ENCODE assay signal across 8 cellular contexts in genomic region chr2:27705851-27706622, GRCh38. TPM values are rescaled to one million over a fixed set of nuclear protein-coding genes. Genes with fewer than 3 reads are reported as not detected.
A peak's percentile ranks its signal among the peaks of the same experiment; 100 is the strongest.
DNase-seq lines count a peak whose midpoint lies in the region; ATAC-seq, FAIRE-seq and TF ChIP-seq lines count a peak whose summit lies in the region.

No MANE protein-coding gene starts in this region.

- no peaks in the 10 kb centered on the region; the same call in 1 of the 2 replicates for H3K4me1 Mint-ChIP-seq in WTC11

- H3K9me1 ChIP-seq in endothelial cell of umbilical vein (replicated peaks; ENCODE audit: control insufficient read depth, extremely low read depth, insufficient read depth, low read length) = no peaks in the 10 kb centered on the region

- CTCF ChIA-PET in endothelial cell of umbilical vein (lab: Charles Lee) = interaction anchor here (0.6 to 4.0 kb wide), 13 partner anchors 17 to 888 kb away, joined by 3 to 40 read pairs (median 3); no protein-coding TSS in a partner anchor
- CTCF ChIA-PET in WTC11 (lab: Charles Lee) = interaction anchor here (1.3 to 4.0 kb wide), 4 partner anchors 17 to 47 kb away, joined by 7 to 26 read pairs (median 18); no protein-coding TSS in a partner anchor

- ATAC-seq in GM21529 (IDR thresholded peaks at IDR 0.05; ENCODE audit: unreplicated experiment) (no peak), GM19324 (IDR thresholded peaks at IDR 0.05; ENCODE audit: low FRiP score, unreplicated experiment) (no peak), WTC11 (no peak)

- no peaks in the 10 kb centered on the region for H3K79me2 ChIP-seq in endothelial cell of umbilical vein (ENCODE audit: control insufficient read depth, insufficient read depth, low read length)

- H3K27me3 Mint-ChIP-seq in WTC11 (ENCODE audit: low read depth) = no peaks in the 10 kb centered on the region

- H3K4me2 ChIP-seq in endothelial cell of umbilical vein (ENCODE audit: insufficient read depth, low read length) = peak overlapping the region; percentile 12
- no peak overlapping the region for H3K4me2 ChIP-seq in neuronal stem cell (ENCODE audit: insufficient read depth, low read length, poor library complexity, severe bottlenecking)

- dilution Hi-C loops in endothelial cell of umbilical vein (cut with MboI; ENCODE audit: extremely low pct_ligation_motif_present, low sequenced_read_pairs) = no loop called here

- H2AFZ ChIP-seq in endothelial cell of umbilical vein (ENCODE audit: low read depth, low read length) = peak overlapping the region; percentile 49
- peak overlapping the region; percentile 59 for H2AFZ ChIP-seq in neuronal stem cell (ENCODE audit: low read length)

- no peak overlapping the region for H3K23ac ChIP-seq in neuronal stem cell (ENCODE audit: low read depth, low read length, poor library complexity)

- H2BK15ac ChIP-seq in neuronal stem cell (ENCODE audit: low read length) = no peak overlapping the region

- H3K9me3 Mint-ChIP-seq in WTC11 = no peaks in the 10 kb centered on the region

- H3K79me1 ChIP-seq in neuronal stem cell (ENCODE audit: low read depth, low read length) = no peaks in the 10 kb centered on the region

- no peak overlapping the region for H2BK5ac ChIP-seq in neuronal stem cell (ENCODE audit: low read length)

- TSS peak; percentile 99 for BruUV-seq in endothelial cell of umbilical vein (replicated peaks; lab: Mats Ljungman, UMichigan)

- H3K36me3 Mint-ChIP-seq in WTC11 = no peaks in the 10 kb centered on the region

- no peak overlapping the region for H3K18ac ChIP-seq in neuronal stem cell (ENCODE audit: low read length)

- H3K4me1 ChIP-seq in endothelial cell of umbilical vein (ENCODE audit: control insufficient read depth, extremely low read depth, insufficient read depth, low read length) = peaks cover 17% of the 10 kb centered on the region
- peaks cover 2 to 6% of the 10 kb centered on the region in 2 donors for H3K4me1 ChIP-seq in neuronal stem cell (ENCODE audit: control insufficient read depth in 2 of 2, insufficient read depth in 1 of 2, low read depth in 1 of 2, low read length in 2 of 2)

- no peak overlapping the region for H3K4ac ChIP-seq in neuronal stem cell (ENCODE audit: low read length)

- H3K36me3 ChIP-seq in endothelial cell of umbilical vein (ENCODE audit: control insufficient read depth in 2 of 2, extremely low read depth in 1 of 2, insufficient read depth in 2 of 2, low read length in 2 of 2) (no peaks in the 10 kb centered on the region), neuronal stem cell (replicated peaks in 1 of 2; ENCODE audit: control insufficient read depth in 2 of 2, insufficient read depth in 2 of 2, low read length in 2 of 2) (no peaks in the 10 kb centered on the region)

- H3K4me3 ChIP-seq in endothelial cell of umbilical vein (replicated peaks in 1 of 3; ENCODE audit: insufficient read depth in 1 of 3, low read depth in 1 of 3, low read length in 3 of 3) = no peak overlapping the region
- no peak overlapping the region for H3K4me3 ChIP-seq in neuronal stem cell (ENCODE audit: low read length in 2 of 2)

- no CpG with 5 or more reads among the region's 4 CpGs for WGBS in neuronal stem cell (ENCODE audit: extremely low coverage in 2 of 2, insufficient read length in 2 of 2, insufficient replicate concordance in 1 of 2), 2 donors

- H3K27ac ChIP-seq in endothelial cell of umbilical vein (ENCODE audit: insufficient read depth, low read depth, low read length) (peak overlapping the region; percentile 95), neuronal stem cell (replicated peaks; ENCODE audit: low read length) (no peak overlapping the region)

- no peaks in the 10 kb centered on the region for H3K27me3 ChIP-seq in endothelial cell of umbilical vein (ENCODE audit: control insufficient read depth in 2 of 2, insufficient read depth in 2 of 2, low read length in 2 of 2)
- peaks cover 0 to 18% (median 0%) of the 10 kb centered on the region in 3 experiments for H3K27me3 ChIP-seq in neuronal stem cell (ENCODE audit: control insufficient read depth in 3 of 3, insufficient read depth in 3 of 3, low read depth in 1 of 3, low read length in 3 of 3)

- DNase-seq in EH (ENCODE audit: low read depth) (peak; percentile 98), NCI-H446 (lab: John Stamatoyannopoulos, UW) (peak; percentile 32 to 82), endothelial cell of umbilical vein (ENCODE audit: low read depth, low spot score) (peak; percentile 89), neuronal stem cell (ENCODE audit: low spot score) (no peak), GM19240 (ENCODE audit: insufficient read length, low spot score) (no peak), WTC11 (ENCODE audit: low spot score) (no peak)

- no peak for TF ChIP-seq CTCF in endothelial cell of umbilical vein (IDR thresholded peaks at IDR 0.05; ENCODE audit: extremely low read depth in 1 of 2, insufficient read depth in 1 of 2, low read depth in 1 of 2, low read length in 2 of 2)
- no peak for TF ChIP-seq CTCF in WTC11 (IDR thresholded peaks at IDR 0.05)

- POLR2A ChIA-PET in endothelial cell of umbilical vein (lab: Charles Lee) (interaction anchor here (0.9 to 1.1 kb wide), 2 partner anchors 93 to 687 kb away, joined by 3 to 4 read pairs; partner anchors contain the start of gene FOSL2), WTC11 (lab: Charles Lee) (interaction anchor here (0.9 to 1.0 kb wide), 2 partner anchors 11 to 47 kb away, joined by 5 to 6 read pairs; no protein-coding TSS in a partner anchor)

- no peak overlapping the region for H3K14ac ChIP-seq in neuronal stem cell (ENCODE audit: low read length)

- H4K91ac ChIP-seq in neuronal stem cell (ENCODE audit: low read depth, low read length, poor library complexity) = no peak overlapping the region

- no peak overlapping the region for H4K8ac ChIP-seq in neuronal stem cell (ENCODE audit: low read depth, low read length)

- H2BK120ac ChIP-seq in neuronal stem cell (ENCODE audit: low read depth, low read length) = no peak overlapping the region

- no peak overlapping the region for H3K4me3 Mint-ChIP-seq in WTC11

- H3K9ac ChIP-seq in endothelial cell of umbilical vein (replicated peaks; ENCODE audit: extremely low read depth, insufficient read depth, low read length) (peak overlapping the region; percentile 64), neuronal stem cell (ENCODE audit: low read depth, low read length, poor library complexity) (no peak overlapping the region)

- H2BK12ac ChIP-seq in neuronal stem cell (ENCODE audit: low read length) = no peak overlapping the region

- no peak overlapping the region for H2AK5ac ChIP-seq in neuronal stem cell (ENCODE audit: low read depth, low read length)

- intact Hi-C loops in endothelial cell of umbilical vein (cut with micrococcal nuclease) = loop anchor here (1.0 to 5.0 kb wide), 5 partner anchors 17 to 690 kb away; no protein-coding TSS in a partner anchor

- FAIRE-seq in endothelial cell of umbilical vein (lab: Jason Lieb, UNC) = peak; percentile 90

- TF ChIP-seq POLR2A in endothelial cell of umbilical vein (IDR thresholded peaks at IDR 0.05; ENCODE audit: low read depth, low read length) = no peak

- no peaks in the 10 kb centered on the region for H3K9me3 ChIP-seq in endothelial cell of umbilical vein (replicated peaks; ENCODE audit: control insufficient read depth, insufficient read depth, low read length)
- no peaks in the 10 kb centered on the region for H3K9me3 ChIP-seq in neuronal stem cell (replicated peaks in 1 of 2; ENCODE audit: control insufficient read depth in 2 of 2, insufficient read depth in 1 of 2, low read depth in 1 of 2, low read length in 2 of 2)

- no peak overlapping the region for H3K27ac Mint-ChIP-seq in WTC11

- H4K20me1 ChIP-seq in endothelial cell of umbilical vein (replicated peaks; ENCODE audit: control insufficient read depth, extremely low read depth, insufficient read depth, low read length) = no peaks in the 10 kb centered on the region

TF ChIP-seq in endothelial cell of umbilical vein, 7 proteins besides CTCF, POLR2A, EP300 and RAD21:
- TF ChIP-seq POLR2AphosphoS5 (IDR thresholded peaks at IDR 0.05; ENCODE audit: insufficient read depth, low read depth, low read length) (peak; percentile 46), FOS (IDR thresholded peaks at IDR 0.05; ENCODE audit: borderline replicate concordance, insufficient read depth, low read length) (no peak), EZH2 (IDR thresholded peaks at IDR 0.05; ENCODE audit: borderline replicate concordance, low read depth, low read length, severe bottlenecking) (no peak), JUN (IDR thresholded peaks at IDR 0.05; ENCODE audit: borderline replicate concordance, insufficient read depth, insufficient read length, low read depth) (peak; percentile 79)

TF ChIP-seq in WTC11, 78 proteins besides CTCF, POLR2A, EP300 and RAD21 (continues in another document):
- no peak for TF ChIP-seq SP1 (CRISPR knock-in tag; conservative IDR thresholded peaks at IDR 0.05)
- TF ChIP-seq, protein P1, sequence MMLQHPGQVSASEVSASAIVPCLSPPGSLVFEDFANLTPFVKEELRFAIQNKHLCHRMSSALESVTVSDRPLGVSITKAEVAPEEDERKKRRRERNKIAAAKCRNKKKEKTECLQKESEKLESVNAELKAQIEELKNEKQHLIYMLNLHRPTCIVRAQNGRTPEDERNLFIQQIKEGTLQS (CRISPR knock-in tag; conservative IDR thresholded peaks at IDR 0.05) = no peak

RNA-seq across cellular contexts. Expression of gene SLC4A1AP, which starts 42.3 kb away (rescaled TPM):
- 26.2 and 28.4 TPM in 2 replicates for total RNA-seq in endothelial cell of umbilical vein
- polyA plus RNA-seq in endothelial cell of umbilical vein = 9.1 and 9.5 TPM in 2 replicates
- 12.3 and 12.7 TPM in 2 replicates for polyA plus RNA-seq in endothelial cell of umbilical vein (2011; cell fraction: cytosol; rRNA removed)
- 15.3 and 19.2 TPM in 2 replicates for polyA plus RNA-seq in endothelial cell of umbilical vein (2011; cell fraction: nucleus; rRNA removed)
- 24.5 and 29.7 TPM in 2 replicates for polyA plus RNA-seq in endothelial cell of umbilical vein (2012)
- 5.1 and 6.2 TPM in 2 replicates for polyA minus RNA-seq in endothelial cell of umbilical vein
- polyA minus RNA-seq in endothelial cell of umbilical vein (2011; cell fraction: cytosol; rRNA and poly(A)+ RNA removed) = 11.2 TPM
- 9.2 and 9.6 TPM in 2 replicates for polyA minus RNA-seq in endothelial cell of umbilical vein (2011; cell fraction: nucleus; rRNA and poly(A)+ RNA removed)
- 19.7 TPM for polyA plus RNA-seq in neuronal stem cell (2013, experiment 1 of 2)
- 19.8 TPM for polyA plus RNA-seq in neuronal stem cell (2013, experiment 2 of 2)
- total RNA-seq in WTC11 (2021) = 17.8 to 20.1 TPM (median 19.3 TPM) in 3 replicates

RNA-seq across cellular contexts. Expression of gene SUPT7L, which starts 42.6 kb away (rescaled TPM):
- total RNA-seq in endothelial cell of umbilical vein = 30.2 and 30.3 TPM in 2 replicates
- polyA plus RNA-seq in endothelial cell of umbilical vein = 39.3 and 44.5 TPM in 2 replicates
- polyA plus RNA-seq in endothelial cell of umbilical vein (2011; cell fraction: cytosol; rRNA removed) = 39.4 and 41.5 TPM in 2 replicates
- 106 and 122 TPM in 2 replicates for polyA plus RNA-seq in endothelial cell of umbilical vein (2011; cell fraction: nucleus; rRNA removed)
- polyA plus RNA-seq in endothelial cell of umbilical vein (2012) = 31.9 and 33.1 TPM in 2 replicates
- polyA minus RNA-seq in endothelial cell of umbilical vein = 41.6 and 42.7 TPM in 2 replicates
- polyA minus RNA-seq in endothelial cell of umbilical vein (2011; cell fraction: cytosol; rRNA and poly(A)+ RNA removed) = 25.1 TPM
- 43.5 and 53.4 TPM in 2 replicates for polyA minus RNA-seq in endothelial cell of umbilical vein (2011; cell fraction: nucleus; rRNA and poly(A)+ RNA removed)
- polyA plus RNA-seq in neuronal stem cell (2013, experiment 1 of 2) = 22.5 TPM
- polyA plus RNA-seq in neuronal stem cell (2013, experiment 2 of 2) = 22.3 TPM
- 22.6 to 24.1 TPM (median 23.8 TPM) in 3 replicates for total RNA-seq in WTC11 (2021)

Comparison
In these comparisons a context has a peak if more than half of its experiments do, and no peak if none do; other contexts are left out.
1. DNase-seq: peak in EH (single experiment), NCI-H446 (2 of 2) and endothelial cell of umbilical vein (single experiment); none in neuronal stem cell (single experiment), GM19240 (single experiment) and WTC11 (single experiment).